Comparison of ENCODE assay signal across 8 cellular contexts in the genomic region with DNA sequence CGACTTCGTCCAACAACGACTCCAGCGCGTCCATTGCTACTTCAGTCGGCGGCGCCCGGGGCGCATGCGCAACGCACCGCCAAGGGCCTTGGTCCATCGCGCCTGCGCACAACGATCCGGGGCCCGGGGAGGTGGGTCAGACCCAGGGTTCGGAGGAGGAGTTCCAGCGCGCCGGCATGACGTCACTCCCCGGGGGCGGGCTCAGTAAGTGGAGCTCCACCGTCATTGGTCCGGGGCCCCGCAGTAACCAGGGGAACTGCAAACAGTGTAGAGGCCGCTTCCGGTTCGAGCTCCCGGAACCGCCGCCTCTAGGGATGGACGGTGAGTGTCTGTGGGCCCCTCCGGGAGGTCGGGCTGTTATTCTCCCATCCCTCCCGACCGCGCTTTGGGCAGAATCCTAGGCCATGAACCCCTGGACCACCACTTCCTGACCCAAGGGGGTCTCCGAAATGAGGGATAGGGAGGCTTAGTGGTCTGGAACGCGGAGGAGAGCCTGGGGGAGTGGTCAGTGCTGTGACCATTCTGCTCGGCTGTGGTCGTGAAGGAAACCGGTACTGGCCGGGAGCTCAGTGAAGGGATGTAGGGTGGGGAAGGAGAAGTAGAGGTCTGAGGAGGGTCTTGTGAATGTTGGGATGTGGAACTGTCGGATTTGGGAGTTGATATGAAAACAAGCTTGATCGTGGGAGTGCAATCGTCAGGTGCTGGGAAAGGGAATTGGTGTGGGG. TPM values are rescaled to one million over a fixed set of nuclear protein-coding genes. Genes with fewer than 3 reads are reported as not detected.
DNase-seq lines count a peak whose midpoint lies in the region; ATAC-seq and TF ChIP-seq lines count a peak whose summit lies in the region.

A gene with protein sequence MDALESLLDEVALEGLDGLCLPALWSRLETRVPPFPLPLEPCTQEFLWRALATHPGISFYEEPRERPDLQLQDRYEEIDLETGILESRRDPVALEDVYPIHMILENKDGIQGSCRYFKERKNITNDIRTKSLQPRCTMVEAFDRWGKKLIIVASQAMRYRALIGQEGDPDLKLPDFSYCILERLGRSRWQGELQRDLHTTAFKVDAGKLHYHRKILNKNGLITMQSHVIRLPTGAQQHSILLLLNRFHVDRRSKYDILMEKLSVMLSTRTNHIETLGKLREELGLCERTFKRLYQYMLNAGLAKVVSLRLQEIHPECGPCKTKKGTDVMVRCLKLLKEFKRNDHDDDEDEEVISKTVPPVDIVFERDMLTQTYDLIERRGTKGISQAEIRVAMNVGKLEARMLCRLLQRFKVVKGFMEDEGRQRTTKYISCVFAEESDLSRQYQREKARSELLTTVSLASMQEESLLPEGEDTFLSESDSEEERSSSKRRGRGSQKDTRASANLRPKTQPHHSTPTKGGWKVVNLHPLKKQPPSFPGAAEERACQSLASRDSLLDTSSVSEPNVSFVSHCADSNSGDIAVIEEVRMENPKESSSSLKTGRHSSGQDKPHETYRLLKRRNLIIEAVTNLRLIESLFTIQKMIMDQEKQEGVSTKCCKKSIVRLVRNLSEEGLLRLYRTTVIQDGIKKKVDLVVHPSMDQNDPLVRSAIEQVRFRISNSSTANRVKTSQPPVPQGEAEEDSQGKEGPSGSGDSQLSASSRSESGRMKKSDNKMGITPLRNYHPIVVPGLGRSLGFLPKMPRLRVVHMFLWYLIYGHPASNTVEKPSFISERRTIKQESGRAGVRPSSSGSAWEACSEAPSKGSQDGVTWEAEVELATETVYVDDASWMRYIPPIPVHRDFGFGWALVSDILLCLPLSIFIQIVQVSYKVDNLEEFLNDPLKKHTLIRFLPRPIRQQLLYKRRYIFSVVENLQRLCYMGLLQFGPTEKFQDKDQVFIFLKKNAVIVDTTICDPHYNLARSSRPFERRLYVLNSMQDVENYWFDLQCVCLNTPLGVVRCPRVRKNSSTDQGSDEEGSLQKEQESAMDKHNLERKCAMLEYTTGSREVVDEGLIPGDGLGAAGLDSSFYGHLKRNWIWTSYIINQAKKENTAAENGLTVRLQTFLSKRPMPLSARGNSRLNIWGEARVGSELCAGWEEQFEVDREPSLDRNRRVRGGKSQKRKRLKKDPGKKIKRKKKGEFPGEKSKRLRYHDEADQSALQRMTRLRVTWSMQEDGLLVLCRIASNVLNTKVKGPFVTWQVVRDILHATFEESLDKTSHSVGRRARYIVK (N-terminal part only) (minus strand): TSS at position 57 of the 725 bp plus-strand sequence. CDS start 23 bp downstream, at position 34.
A gene (plus strand): TSS at position 288 of the 725 bp plus-strand sequence. CDS start 27 bp downstream, at position 315.

- DNase-seq in DMS114 treated with DMSO at 0.1 percent for 48 hours (lab: John Stamatoyannopoulos, UW; ENCODE audit: unreplicated experiment) (peak; percentile 93), PC-3 (peak; percentile 96), activated T-cell treated with anti-CD3 and anti-CD28 coated beads for 48 hours (ENCODE audit: low read depth) (peak; percentile 100), epithelial cell of proximal tubule (ENCODE audit: low read depth) (peak; percentile 52)
- DNase-seq in stimulated activated CD8-positive, alpha-beta memory T cell treated with anti-CD3 and anti-CD28 coated beads, Interleukin-7, amount 100 ng/mL, for 1 hour (ENCODE audit: low read depth in 2 of 2), result peak; percentile 100

- no peaks in the 10 kb centered on the region for H3F3A ChIP-seq in PC-3 (ENCODE audit: low read length, unreplicated experiment)

- no TSS peak for BruUV-seq in PC-3 (replicated peaks; lab: Mats Ljungman, UMichigan)

- peak within 1 kb of the TSS; percentile 12; the same call in 1 of the 2 replicates for H3K27ac ChIP-seq in PC-3 (ENCODE audit: low read length)

- H3K9me3 ChIP-seq in PC-3 (ENCODE audit: low read length) (no peaks in the 10 kb centered on the region), mucosa of stomach (ENCODE audit: control insufficient read depth, low read length) (no peaks in the 10 kb centered on the region)

- H2AFZ ChIP-seq in PC-3 (ENCODE audit: low read length), result peak within 1 kb of the TSS; percentile 84

- H3K36me3 ChIP-seq in PC-3 (ENCODE audit: low read depth, low read length) (no peaks in the 10 kb centered on the region), mucosa of stomach (ENCODE audit: control insufficient read depth, insufficient read depth, low read length) (no peaks in the 10 kb centered on the region)

- POLR2A ChIA-PET in PC-3 (lab: Charles Lee; ENCODE audit: unreplicated experiment), result interaction anchor here (0.5 to 1.5 kb wide), 7 partner anchors 10 to 346 kb away, joined by 3 to 18 read pairs (median 7); a partner anchor contains a TSS

- peak; percentile 13; the same call in 1 of the 2 replicates for TF ChIP-seq EP300 in Ishikawa (IDR thresholded peaks at IDR 0.05; ENCODE audit: borderline replicate concordance)

- H3K4me1 ChIP-seq in PC-3 (ENCODE audit: insufficient read depth, low read length), result peaks cover 28% of the 10 kb centered on the region
- peaks cover 30% of the 10 kb centered on the region for H3K4me1 ChIP-seq in mucosa of stomach (ENCODE audit: control insufficient read depth, insufficient read depth, low read length)

- H3K27me3 ChIP-seq in PC-3 (ENCODE audit: low read length) (no peaks in the 10 kb centered on the region), mucosa of stomach (ENCODE audit: control insufficient read depth, insufficient read depth, low read length) (no peaks in the 10 kb centered on the region)

- peak within 1 kb of the TSS; percentile 96 for H3K4me2 ChIP-seq in PC-3 (ENCODE audit: low read length)

- peak; percentile 96 for ATAC-seq in GM21576 (IDR thresholded peaks at IDR 0.05; ENCODE audit: unreplicated experiment)
- ATAC-seq in PC-3, result peak; percentile 95

- H3K4me3 ChIP-seq in PC-3 (ENCODE audit: low read length) (peak within 1 kb of the TSS; percentile 97), epithelial cell of proximal tubule (ENCODE audit: low read depth, low read length) (peak within 1 kb of the TSS; percentile 98), mucosa of stomach (ENCODE audit: low read length) (peak within 1 kb of the TSS; percentile 100)

- CTCF ChIA-PET in PC-3 (lab: Charles Lee), result no interaction called here

- no peaks in the 10 kb centered on the region for H3K9me2 ChIP-seq in PC-3 (replicated peaks; ENCODE audit: low read length)

- TF ChIP-seq CTCF in PC-3 (conservative IDR thresholded peaks at IDR 0.05; ENCODE audit: low read depth, low read length) (no peak), epithelial cell of proximal tubule (conservative IDR thresholded peaks at IDR 0.05; ENCODE audit: low read depth, low read length) (no peak)

- peaks cover 50% of the 10 kb centered on the region for H3K79me2 ChIP-seq in PC-3 (ENCODE audit: low read length)

- TF ChIP-seq RAD21 in Ishikawa (IDR thresholded peaks at IDR 0.05; ENCODE audit: low read depth), result no peak

- H4K20me1 ChIP-seq in PC-3 (ENCODE audit: low read length), result peaks cover 7% of the 10 kb centered on the region; the same call in 1 of the 2 replicates

- intact Hi-C loops in PC-3 (cut with micrococcal nuclease), result no loop called here

- peak within 1 kb of the TSS; percentile 80 for H3K9ac ChIP-seq in PC-3 (ENCODE audit: low read length)
- peak within 1 kb of the TSS; percentile 98 for H3K9ac ChIP-seq in mucosa of stomach (ENCODE audit: low read length)

TF ChIP-seq in Ishikawa, 13 proteins besides CTCF, POLR2A, EP300 and RAD21 (continues in another document):
- TF ChIP-seq YY1 (IDR thresholded peaks at IDR 0.05; ENCODE audit: low read depth) (peak; percentile 87), CEBPB (IDR thresholded peaks at IDR 0.05) (no peak), TAF1 (IDR thresholded peaks at IDR 0.05; ENCODE audit: low read depth) (peak; percentile 92), NFIC (IDR thresholded peaks at IDR 0.05) (no peak), TCF12 (IDR thresholded peaks at IDR 0.05; ENCODE audit: low read depth) (no peak), TEAD4 (IDR thresholded peaks at IDR 0.05) (no peak), EGR1 (IDR thresholded peaks at IDR 0.05) (no peak), ZBTB7A (IDR thresholded peaks at IDR 0.05; ENCODE audit: low read depth) (0 out of 2 replicates have a peak, but pooled peaks have one; percentile 42), FOXM1 (IDR thresholded peaks at IDR 0.05; ENCODE audit: borderline replicate concordance, low read depth) (no peak)
- TF ChIP-seq, protein P1, sequence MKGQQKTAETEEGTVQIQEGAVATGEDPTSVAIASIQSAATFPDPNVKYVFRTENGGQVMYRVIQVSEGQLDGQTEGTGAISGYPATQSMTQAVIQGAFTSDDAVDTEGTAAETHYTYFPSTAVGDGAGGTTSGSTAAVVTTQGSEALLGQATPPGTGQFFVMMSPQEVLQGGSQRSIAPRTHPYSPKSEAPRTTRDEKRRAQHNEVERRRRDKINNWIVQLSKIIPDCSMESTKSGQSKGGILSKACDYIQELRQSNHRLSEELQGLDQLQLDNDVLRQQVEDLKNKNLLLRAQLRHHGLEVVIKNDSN (IDR thresholded peaks at IDR 0.05), result no peak
- TF ChIP-seq, protein P2, sequence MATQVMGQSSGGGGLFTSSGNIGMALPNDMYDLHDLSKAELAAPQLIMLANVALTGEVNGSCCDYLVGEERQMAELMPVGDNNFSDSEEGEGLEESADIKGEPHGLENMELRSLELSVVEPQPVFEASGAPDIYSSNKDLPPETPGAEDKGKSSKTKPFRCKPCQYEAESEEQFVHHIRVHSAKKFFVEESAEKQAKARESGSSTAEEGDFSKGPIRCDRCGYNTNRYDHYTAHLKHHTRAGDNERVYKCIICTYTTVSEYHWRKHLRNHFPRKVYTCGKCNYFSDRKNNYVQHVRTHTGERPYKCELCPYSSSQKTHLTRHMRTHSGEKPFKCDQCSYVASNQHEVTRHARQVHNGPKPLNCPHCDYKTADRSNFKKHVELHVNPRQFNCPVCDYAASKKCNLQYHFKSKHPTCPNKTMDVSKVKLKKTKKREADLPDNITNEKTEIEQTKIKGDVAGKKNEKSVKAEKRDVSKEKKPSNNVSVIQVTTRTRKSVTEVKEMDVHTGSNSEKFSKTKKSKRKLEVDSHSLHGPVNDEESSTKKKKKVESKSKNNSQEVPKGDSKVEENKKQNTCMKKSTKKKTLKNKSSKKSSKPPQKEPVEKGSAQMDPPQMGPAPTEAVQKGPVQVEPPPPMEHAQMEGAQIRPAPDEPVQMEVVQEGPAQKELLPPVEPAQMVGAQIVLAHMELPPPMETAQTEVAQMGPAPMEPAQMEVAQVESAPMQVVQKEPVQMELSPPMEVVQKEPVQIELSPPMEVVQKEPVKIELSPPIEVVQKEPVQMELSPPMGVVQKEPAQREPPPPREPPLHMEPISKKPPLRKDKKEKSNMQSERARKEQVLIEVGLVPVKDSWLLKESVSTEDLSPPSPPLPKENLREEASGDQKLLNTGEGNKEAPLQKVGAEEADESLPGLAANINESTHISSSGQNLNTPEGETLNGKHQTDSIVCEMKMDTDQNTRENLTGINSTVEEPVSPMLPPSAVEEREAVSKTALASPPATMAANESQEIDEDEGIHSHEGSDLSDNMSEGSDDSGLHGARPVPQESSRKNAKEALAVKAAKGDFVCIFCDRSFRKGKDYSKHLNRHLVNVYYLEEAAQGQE (IDR thresholded peaks at IDR 0.05; ENCODE audit: low read depth), result no peak

RNA-seq across cellular contexts. Expression of the first gene that starts in this region (rescaled TPM):
- 97.5 and 138 TPM in 2 replicates for total RNA-seq in PC-3 (2014; rRNA removed)
- 67.9 and 73.2 TPM in 2 replicates for total RNA-seq in epithelial cell of proximal tubule

RNA-seq across cellular contexts. Expression of the second gene that starts in this region (rescaled TPM):
- total RNA-seq in PC-3 (2014; rRNA removed), result 19.0 and 30.0 TPM in 2 replicates
- 9.8 and 32.8 TPM in 2 replicates for total RNA-seq in epithelial cell of proximal tubule

Comparison
In these comparisons a context has a peak if more than half of its experiments do, and no peak if none do; other contexts are left out.
1. Peak in every context shown above with its lines: DNase-seq, ATAC-seq, H3K4me3 ChIP-seq and H3K27ac ChIP-seq.